Comparison of ENCODE assay signal across 14 cellular contexts in genomic region chr13:110005563-110005962, GRCh38.
"Had no signal": no experiment of that assay in that cellular context is flagged by ENCODE, and none has a peak within 500 bp of the region (broad histone marks: within the 10 kb centered on the region; RNA-seq: fewer than 3 reads in every experiment).

No MANE protein-coding gene starts in this region.

- H3K27ac ChIP-seq: cardiac muscle cell, neutrophil, tibial artery, vagina had no signal

- H3K4me3 ChIP-seq: cardiac muscle cell, lung, tibial artery, vagina had no signal

- ATAC-seq: activated T-helper 17 cell treated with anti-CD3 and anti-CD28 coated beads, Interleukin-2, amount 50 U/mL, for 72 hours; left colon; naive thymus-derived CD4-positive, alpha-beta T cell had no signal

- H3K27me3 ChIP-seq: cardiac muscle cell, neutrophil, tibial artery, vagina had no signal

- H3K9me3 ChIP-seq: neutrophil, tibial artery, vagina had no signal

- DNase-seq: activated CD4-positive, alpha-beta T cell treated with anti-CD3 and anti-CD28 coated beads for 48 hours; activated naive CD4-positive, alpha-beta T cell treated with anti-CD3 and anti-CD28 coated beads for 36 hours; hippocampal formation; left colon; naive thymus-derived CD4-positive, alpha-beta T cell; retina; stimulated activated CD4-positive, alpha-beta T cell treated with anti-CD3 and anti-CD28 coated beads, Interleukin-15, amount 100 ng/mL, for 24 hours; stimulated activated CD4-positive, alpha-beta T cell treated with anti-CD3 and anti-CD28 coated beads, Interleukin-4, amount 100 ng/mL, for 4 hours; tibial artery had no signal

- H3K4me1 ChIP-seq: tibial artery had no signal

- H3K36me3 ChIP-seq: cardiac muscle cell, neutrophil, tibial artery, vagina had no signal
